Comparison of ENCODE assay signal across 15 cellular contexts in the genomic region with DNA sequence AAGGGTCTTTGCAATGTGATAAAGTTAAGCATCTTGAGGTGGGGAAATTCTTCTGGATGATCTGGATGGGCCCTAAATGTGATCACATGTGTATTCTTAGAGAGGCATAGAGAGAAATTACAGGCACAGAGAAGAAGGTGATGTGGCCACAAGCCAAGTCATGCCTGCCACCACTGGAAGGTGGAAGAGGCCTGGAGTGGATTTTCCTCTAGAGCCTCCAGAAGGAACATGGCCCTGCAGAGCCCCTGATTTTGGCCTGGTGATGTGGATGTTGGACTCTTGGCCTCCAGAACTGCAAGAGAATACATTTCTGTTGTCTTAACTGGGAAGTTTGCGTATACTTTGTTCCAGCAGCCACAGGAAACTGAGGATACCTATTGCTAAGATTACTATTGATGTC.
DNase-seq lines count a peak whose midpoint lies in the region; ATAC-seq and TF ChIP-seq lines count a peak whose summit lies in the region.
"Had no signal": no experiment of that assay in that cellular context is flagged by ENCODE, and none has a peak within 500 bp of the region (broad histone marks: within the 10 kb centered on the region; RNA-seq: fewer than 3 reads in every experiment).

No MANE protein-coding gene starts in this region.

- no peak for ATAC-seq in PC-3
- ATAC-seq in activated naive CD8-positive, alpha-beta T cell treated with anti-CD3 and anti-CD28 coated beads, Interleukin-2, amount 50 U/mL, for 24 hours, result no peak
- no peak for ATAC-seq in gastroesophageal sphincter
- no peak for ATAC-seq in GM21447 (IDR thresholded peaks at IDR 0.05; ENCODE audit: unreplicated experiment)
- ATAC-seq in HG03460 (IDR thresholded peaks at IDR 0.05; ENCODE audit: unreplicated experiment), result no peak

- no peak overlapping the region for H2AFZ ChIP-seq in PC-3 (ENCODE audit: low read length)
- H2AFZ ChIP-seq in osteoblast (ENCODE audit: low read length), result no peak overlapping the region

- H3K79me2 ChIP-seq in PC-3 (ENCODE audit: low read length) (no peaks in the 10 kb centered on the region), osteoblast (ENCODE audit: insufficient read depth, low read length) (peaks cover 3% of the 10 kb centered on the region)

- TF ChIP-seq POLR2A in gastroesophageal sphincter (IDR thresholded peaks at IDR 0.05), result no peak

- H3K9me3 ChIP-seq in PC-3 (ENCODE audit: low read length) (no peaks in the 10 kb centered on the region), osteoblast (ENCODE audit: low read depth, low read length) (no peaks in the 10 kb centered on the region), gastroesophageal sphincter (peaks cover 0 to 4% (median 0%) of the 10 kb centered on the region in 3 donors)
- H3K9me3 ChIP-seq: Caco-2 had no signal

- peaks cover 54% of the 10 kb centered on the region for H3K4me1 Mint-ChIP-seq in activated naive CD4-positive, alpha-beta T cell treated with anti-CD3 and anti-CD28 coated beads, Interleukin-2, amount 50 U/mL, for 24 hours
- H3K4me1 Mint-ChIP-seq in activated naive CD4-positive, alpha-beta T cell treated with anti-CD3 and anti-CD28 coated beads, Interleukin-2, amount 10 ng/mL, durations not matched to agents 7 days and 5 days, result peaks cover 37% of the 10 kb centered on the region
- H3K4me1 Mint-ChIP-seq in activated naive CD8-positive, alpha-beta T cell treated with anti-CD3 and anti-CD28 coated beads, Interleukin-2, amount 50 U/mL, for 24 hours, result peaks cover 39% of the 10 kb centered on the region

- H3K4me3 Mint-ChIP-seq in activated naive CD4-positive, alpha-beta T cell treated with anti-CD3 and anti-CD28 coated beads, Interleukin-2, amount 50 U/mL, for 24 hours, result no peak overlapping the region
- no peak overlapping the region for H3K4me3 Mint-ChIP-seq in activated naive CD4-positive, alpha-beta T cell treated with anti-CD3 and anti-CD28 coated beads, Interleukin-2, amount 10 ng/mL, durations not matched to agents 7 days and 5 days
- H3K4me3 Mint-ChIP-seq in activated naive CD8-positive, alpha-beta T cell treated with anti-CD3 and anti-CD28 coated beads, Interleukin-2, amount 50 U/mL, for 24 hours, result no peak overlapping the region

- peaks cover 18% of the 10 kb centered on the region for H3K36me3 Mint-ChIP-seq in activated naive CD4-positive, alpha-beta T cell treated with anti-CD3 and anti-CD28 coated beads, Interleukin-2, amount 50 U/mL, for 24 hours
- H3K36me3 Mint-ChIP-seq in activated naive CD4-positive, alpha-beta T cell treated with anti-CD3 and anti-CD28 coated beads, Interleukin-2, amount 10 ng/mL, durations not matched to agents 7 days and 5 days, result peaks cover 28% of the 10 kb centered on the region
- peaks cover 32% of the 10 kb centered on the region for H3K36me3 Mint-ChIP-seq in activated naive CD8-positive, alpha-beta T cell treated with anti-CD3 and anti-CD28 coated beads, Interleukin-2, amount 50 U/mL, for 24 hours (ENCODE audit: low read depth)

- TF ChIP-seq EP300 in gastroesophageal sphincter (IDR thresholded peaks at IDR 0.05), result no peak

- H3K27me3 Mint-ChIP-seq in activated naive CD4-positive, alpha-beta T cell treated with anti-CD3 and anti-CD28 coated beads, Interleukin-2, amount 50 U/mL, for 24 hours, result no peaks in the 10 kb centered on the region
- no peaks in the 10 kb centered on the region for H3K27me3 Mint-ChIP-seq in activated naive CD4-positive, alpha-beta T cell treated with anti-CD3 and anti-CD28 coated beads, Interleukin-2, amount 10 ng/mL, durations not matched to agents 7 days and 5 days
- no peaks in the 10 kb centered on the region for H3K27me3 Mint-ChIP-seq in activated naive CD8-positive, alpha-beta T cell treated with anti-CD3 and anti-CD28 coated beads, Interleukin-2, amount 50 U/mL, for 24 hours

- no peak for DNase-seq in activated naive CD4-positive, alpha-beta T cell treated with anti-CD3 and anti-CD28 coated beads, Interleukin-2, amount 10 ng/mL, durations not matched to agents 7 days and 5 days
- DNase-seq in PC-3, result no peak
- no peak for DNase-seq in activated naive CD8-positive, alpha-beta T cell treated with anti-CD3 and anti-CD28 coated beads, Interleukin-2, amount 50 U/mL, for 24 hours
- no peak for DNase-seq in osteoblast (ENCODE audit: insufficient read length, low spot score, missing footprints)
- DNase-seq: AML-193, Caco-2, H7, Kasumi-1, NCI-H1417 treated with DMSO at 0.1 percent for 48 hours, NCI-H2029, NCI-H510A treated with DMSO at 0.1 percent for 48 hours had no signal

- H3K9me2 ChIP-seq in PC-3 (replicated peaks; ENCODE audit: low read length), result no peaks in the 10 kb centered on the region

- H3K27me3 ChIP-seq in PC-3 (ENCODE audit: low read length) (no peaks in the 10 kb centered on the region), osteoblast (ENCODE audit: insufficient read depth, low read length) (no peaks in the 10 kb centered on the region), gastroesophageal sphincter (no peaks in the 10 kb centered on the region)

- no peak overlapping the region for H3K9ac ChIP-seq in PC-3 (ENCODE audit: low read length)

- H3K36me3 ChIP-seq in PC-3 (ENCODE audit: low read depth, low read length), result no peaks in the 10 kb centered on the region
- H3K36me3 ChIP-seq in osteoblast (ENCODE audit: insufficient read depth, low read length), result no peaks in the 10 kb centered on the region
- no peaks in the 10 kb centered on the region for H3K36me3 ChIP-seq in gastroesophageal sphincter

- H3K27ac ChIP-seq in PC-3 (ENCODE audit: low read length), result peak overlapping the region; percentile 28
- H3K27ac ChIP-seq in osteoblast (ENCODE audit: low read depth, low read length), result peak overlapping the region; percentile 20
- H3K27ac ChIP-seq in gastroesophageal sphincter, result no peak overlapping the region

- POLR2A ChIA-PET in PC-3 (lab: Charles Lee; ENCODE audit: unreplicated experiment), result no interaction called here

- WGBS in gastroesophageal sphincter (ENCODE audit: low coverage in 1 of 2), 2 donors, result 100% methylated on average over 1 of the region's 1 CpG; no CpG with 5 or more reads in 1 of the 2 donors

- peaks cover 5% of the 10 kb centered on the region for H3K9me3 Mint-ChIP-seq in activated naive CD4-positive, alpha-beta T cell treated with anti-CD3 and anti-CD28 coated beads, Interleukin-2, amount 50 U/mL, for 24 hours
- H3K9me3 Mint-ChIP-seq in activated naive CD4-positive, alpha-beta T cell treated with anti-CD3 and anti-CD28 coated beads, Interleukin-2, amount 10 ng/mL, durations not matched to agents 7 days and 5 days, result peaks cover 7% of the 10 kb centered on the region
- peaks cover 3% of the 10 kb centered on the region for H3K9me3 Mint-ChIP-seq in activated naive CD8-positive, alpha-beta T cell treated with anti-CD3 and anti-CD28 coated beads, Interleukin-2, amount 50 U/mL, for 24 hours

- H4K20me1 ChIP-seq in PC-3 (ENCODE audit: low read length) (no peaks in the 10 kb centered on the region), osteoblast (ENCODE audit: insufficient read depth, low read length) (peaks cover 58% of the 10 kb centered on the region)

- H3K27ac Mint-ChIP-seq in activated naive CD4-positive, alpha-beta T cell treated with anti-CD3 and anti-CD28 coated beads, Interleukin-2, amount 50 U/mL, for 24 hours, result peak overlapping the region; percentile 61
- no peak overlapping the region for H3K27ac Mint-ChIP-seq in activated naive CD4-positive, alpha-beta T cell treated with anti-CD3 and anti-CD28 coated beads, Interleukin-2, amount 10 ng/mL, durations not matched to agents 7 days and 5 days
- peak overlapping the region; percentile 84 for H3K27ac Mint-ChIP-seq in activated naive CD8-positive, alpha-beta T cell treated with anti-CD3 and anti-CD28 coated beads, Interleukin-2, amount 50 U/mL, for 24 hours

- TF ChIP-seq CTCF in PC-3 (conservative IDR thresholded peaks at IDR 0.05; ENCODE audit: low read depth, low read length) (no peak), osteoblast (IDR thresholded peaks at IDR 0.05; ENCODE audit: extremely low read depth, low read depth, low read length) (no peak), gastroesophageal sphincter (IDR thresholded peaks at IDR 0.05) (no peak)

- intact Hi-C loops in PC-3 (cut with micrococcal nuclease), result no loop called here

- H3K4me1 ChIP-seq in PC-3 (ENCODE audit: insufficient read depth, low read length) (peaks cover 47% of the 10 kb centered on the region), osteoblast (ENCODE audit: insufficient read depth, low read length) (peaks cover 9% of the 10 kb centered on the region), gastroesophageal sphincter (peaks cover 0 to 25% (median 0%) of the 10 kb centered on the region in 3 donors)

- no TSS peak for BruUV-seq in PC-3 (replicated peaks; lab: Mats Ljungman, UMichigan)

- H3K4me2 ChIP-seq in PC-3 (ENCODE audit: low read length) (no peak overlapping the region), osteoblast (ENCODE audit: insufficient read depth, low read length) (no peak overlapping the region)

- CTCF ChIA-PET in activated naive CD4-positive, alpha-beta T cell treated with anti-CD3 and anti-CD28 coated beads, Interleukin-2, amount 10 ng/mL, durations not matched to agents 7 days and 5 days (lab: Charles Lee), result no interaction called here
- CTCF ChIA-PET in PC-3 (lab: Charles Lee), result no interaction called here

- H3F3A ChIP-seq in PC-3 (ENCODE audit: low read length, unreplicated experiment), result peaks cover 4% of the 10 kb centered on the region

- H3K4me3 ChIP-seq in PC-3 (ENCODE audit: low read length) (no peak overlapping the region), osteoblast (ENCODE audit: insufficient read depth, low read length) (no peak overlapping the region), gastroesophageal sphincter (no peak overlapping the region)

Comparison
In these comparisons a context has a peak if more than half of its experiments do, and no peak if none do; other contexts are left out.
1. H3K27ac ChIP-seq: peak in PC-3 (single experiment) and osteoblast (single experiment); none in gastroesophageal sphincter (0 of 4).